Comparison of ENCODE assay signal across 10 cellular contexts in the genomic region with DNA sequence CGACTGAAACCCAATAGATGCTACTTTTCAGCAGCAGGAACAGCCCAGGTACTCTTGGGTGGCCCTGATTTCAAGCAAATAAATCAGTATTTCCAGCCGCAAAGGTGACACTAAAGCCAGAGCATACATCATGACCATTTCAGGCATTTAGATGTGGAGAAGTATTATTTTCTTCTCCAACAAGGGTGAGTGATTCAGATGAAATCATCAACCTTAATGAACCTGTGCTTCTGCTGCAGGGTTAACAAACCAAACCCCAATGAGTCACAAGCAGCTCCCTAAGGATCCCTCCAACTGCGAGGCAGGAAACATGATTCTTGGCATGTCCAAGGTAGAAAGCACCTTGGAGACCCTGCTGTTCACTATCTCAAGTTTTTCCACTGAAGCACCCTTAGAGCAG. TPM values are rescaled to one million over a fixed set of nuclear protein-coding genes. Genes with fewer than 3 reads are reported as not detected.
DNase-seq lines count a peak whose midpoint lies in the region; ATAC-seq and TF ChIP-seq lines count a peak whose summit lies in the region.
"Had no signal": no experiment of that assay in that cellular context is flagged by ENCODE, and none has a peak within 500 bp of the region (broad histone marks: within the 10 kb centered on the region; RNA-seq: fewer than 3 reads in every experiment).

No MANE protein-coding gene starts in this region.

- H2AFZ ChIP-seq in osteoblast (ENCODE audit: low read length): no peak overlapping the region

- DNase-seq in Daoy (ENCODE audit: low read depth) (peak; percentile 85), NCI-H226 (peak; percentile 90), epithelial cell of prostate (ENCODE audit: low read depth, low spot score) (no peak), osteoblast (ENCODE audit: insufficient read length, low spot score, missing footprints) (peak; percentile 31), Kasumi-1 (lab: John Stamatoyannopoulos, UW) (no peak), colonic mucosa (no peak), A673 (ENCODE audit: low spot score) (no peak)
- DNase-seq: stimulated activated CD4-positive, alpha-beta T cell treated with anti-CD3 and anti-CD28 coated beads, Interleukin-12 subunit alpha, Interleukin-12 subunit beta, amount 100 ng/mL, for 4 hours had no signal

- CTCF ChIA-PET in A673 (lab: Charles Lee): no interaction called here

- H3K36me3 ChIP-seq in osteoblast (ENCODE audit: insufficient read depth, low read length): no peaks in the 10 kb centered on the region
- H3K36me3 ChIP-seq in colonic mucosa: no peaks in the 10 kb centered on the region
- no peaks in the 10 kb centered on the region for H3K36me3 ChIP-seq in A673 (ENCODE audit: insufficient read depth, low read length, poor library complexity, severe bottlenecking)
- H3K36me3 ChIP-seq: thoracic aorta had no signal

- no peak for ATAC-seq in HG03045 (IDR thresholded peaks at IDR 0.05; ENCODE audit: unreplicated experiment)

- H3K9ac ChIP-seq in colonic mucosa (ENCODE audit: low read depth in 2 of 2, low read length in 2 of 2): no peak overlapping the region

- no peaks in the 10 kb centered on the region for H3K9me3 ChIP-seq in osteoblast (ENCODE audit: low read depth, low read length)
- H3K9me3 ChIP-seq in colonic mucosa: no peaks in the 10 kb centered on the region
- no peaks in the 10 kb centered on the region for H3K9me3 ChIP-seq in A673 (ENCODE audit: low read depth, low read length, poor library complexity, severe bottlenecking)
- H3K9me3 ChIP-seq: thoracic aorta had no signal

- peak overlapping the region; percentile 49 for H3K4me2 ChIP-seq in osteoblast (ENCODE audit: insufficient read depth, low read length)

- intact Hi-C loops in colonic mucosa (cut with DNase I): no loop called here
- intact Hi-C loops in A673 (cut with micrococcal nuclease; ENCODE audit: unreplicated experiment): no loop called here

- no peak overlapping the region for H3K4me3 ChIP-seq in osteoblast (ENCODE audit: insufficient read depth, low read length)
- no peak overlapping the region for H3K4me3 ChIP-seq in colonic mucosa
- no peak overlapping the region for H3K4me3 ChIP-seq in A673 (ENCODE audit: low read depth, low read length, poor library complexity, severe bottlenecking)

- BruUV-seq in A673 (replicated peaks; lab: Mats Ljungman, UMichigan): no TSS peak

- H4K20me1 ChIP-seq in osteoblast (ENCODE audit: insufficient read depth, low read length): peaks cover 2% of the 10 kb centered on the region

- H3K27ac ChIP-seq in epithelial cell of prostate (peak overlapping the region; percentile 63), osteoblast (ENCODE audit: low read depth, low read length) (peak overlapping the region; percentile 91), colonic mucosa (no peak overlapping the region), A673 (ENCODE audit: low read depth, low read length, poor library complexity, severe bottlenecking) (no peak overlapping the region)

- H3K4me1 ChIP-seq in osteoblast (ENCODE audit: insufficient read depth, low read length) (peaks cover 54% of the 10 kb centered on the region), colonic mucosa (no peaks in the 10 kb centered on the region), A673 (ENCODE audit: insufficient read depth, low read length, poor library complexity, severe bottlenecking) (peaks cover 31% of the 10 kb centered on the region)

- POLR2A ChIA-PET in A673 (lab: Charles Lee; ENCODE audit: low non-redundant PET): no interaction called here

- peaks cover 31% of the 10 kb centered on the region for H3K79me2 ChIP-seq in osteoblast (ENCODE audit: insufficient read depth, low read length)

- H3K27me3 ChIP-seq in osteoblast (ENCODE audit: insufficient read depth, low read length): no peaks in the 10 kb centered on the region
- no peaks in the 10 kb centered on the region for H3K27me3 ChIP-seq in colonic mucosa
- H3K27me3 ChIP-seq in A673 (replicated peaks; ENCODE audit: insufficient read depth, low read depth, low read length, poor library complexity): no peaks in the 10 kb centered on the region

- TF ChIP-seq CTCF in osteoblast (IDR thresholded peaks at IDR 0.05; ENCODE audit: extremely low read depth, low read depth, low read length): no peak
- no peak for TF ChIP-seq CTCF in colonic mucosa (IDR thresholded peaks at IDR 0.05)
- no peak for TF ChIP-seq CTCF in A673 (conservative IDR thresholded peaks at IDR 0.05; ENCODE audit: low read depth, low read length)

RNA-seq across cellular contexts. Expression of a gene that starts 32.7 kb away (rescaled TPM):
- 30.4 and 33.2 TPM in 2 replicates for total RNA-seq in Daoy (2014; rRNA removed; shearing (Covaris generic))
- 66.0 and 69.8 TPM in 2 replicates for total RNA-seq in osteoblast
- total RNA-seq in colonic mucosa: 10 to 100 TPM; 28.2 to 61.8 TPM
- total RNA-seq in A673 (2021): 12.0 TPM in 2 replicates

Comparison
In these comparisons a context has a peak if more than half of its experiments do, and no peak if none do; other contexts are left out.
1. DNase-seq: peak in Daoy (single experiment), NCI-H226 (single experiment) and osteoblast (single experiment); none in epithelial cell of prostate (single experiment), Kasumi-1 (0 of 2), colonic mucosa (single experiment) and A673 (single experiment).
2. H3K27ac ChIP-seq: peak in epithelial cell of prostate (single experiment) and osteoblast (single experiment); none in colonic mucosa (single experiment) and A673 (single experiment).